ENCODE assay signal across 8 cellular contexts in genomic region chr14:100383727-100384158, GRCh38. TPM values are rescaled to one million over a fixed set of nuclear protein-coding genes. Genes with fewer than 3 reads are reported as not detected.
DNase-seq lines count a peak whose midpoint lies in the region; ATAC-seq and TF ChIP-seq lines count a peak whose summit lies in the region.

No MANE protein-coding gene starts in this region.

- H3K36me3 ChIP-seq in OCI-LY1 (ENCODE audit: insufficient read depth, low read length) (0 out of 2 replicates have a peak, but pooled peaks cover 5% of the 10 kb centered on the region), tibial nerve (peaks cover 0 to 28% (median 0%) of the 10 kb centered on the region in 3 donors)

- no peaks in the 10 kb centered on the region for H3K9me3 ChIP-seq in OCI-LY1 (ENCODE audit: low read length)
- no peaks in the 10 kb centered on the region for H3K9me3 ChIP-seq in tibial nerve

- DNase-seq in NCI-H510A treated with DMSO at 0.1 percent for 48 hours (lab: John Stamatoyannopoulos, UW), result peak; percentile 43
- no peak for DNase-seq in NCI-H510A (lab: John Stamatoyannopoulos, UW)
- peak; percentile 74 to 77 for DNase-seq in activated T-cell treated with anti-CD3 and anti-CD28 coated beads, Interleukin-2, amount 50 U/mL, for 48 hours
- peak; percentile 69 for DNase-seq in fibroblast of pulmonary artery (ENCODE audit: low read depth)
- peak; percentile 36 for DNase-seq in occipital lobe (lab: John Stamatoyannopoulos, UW)
- peak in 1 of 2 donors; percentile 29 for DNase-seq in tibial nerve (ENCODE audit: low spot score in 2 of 2)

- TF ChIP-seq EP300 in tibial nerve (IDR thresholded peaks at IDR 0.05), result no peak

- TF ChIP-seq CTCF in OCI-LY1 (IDR thresholded peaks at IDR 0.05; ENCODE audit: low read length), result peak; percentile 87
- peak; percentile 86 for TF ChIP-seq CTCF in fibroblast of pulmonary artery (IDR thresholded peaks at IDR 0.05; ENCODE audit: low read length, missing control alignments)
- TF ChIP-seq CTCF in tibial nerve (IDR thresholded peaks at IDR 0.05), result peak; percentile 66 to 81 (median 79)

- no peaks in the 10 kb centered on the region for H4K20me1 ChIP-seq in OCI-LY1 (ENCODE audit: insufficient read depth, low read length)

- H3K9me2 ChIP-seq in OCI-LY1 (ENCODE audit: low read depth, low read length), result no peaks in the 10 kb centered on the region

- H3K4me3 ChIP-seq in OCI-LY1 (ENCODE audit: low read depth, low read length, poor library complexity, severe bottlenecking) (no peak overlapping the region), fibroblast of pulmonary artery (replicated peaks; ENCODE audit: low read depth, low read length) (no peak overlapping the region), tibial nerve (no peak overlapping the region)

- H3K27me3 ChIP-seq in OCI-LY1 (ENCODE audit: insufficient read depth, low read length) (no peaks in the 10 kb centered on the region), tibial nerve (no peaks in the 10 kb centered on the region)

- no peaks in the 10 kb centered on the region for H3K79me2 ChIP-seq in OCI-LY1 (ENCODE audit: insufficient read depth, low read length)

- H3K4me1 ChIP-seq in OCI-LY1 (ENCODE audit: insufficient read depth, low read length, severe bottlenecking) (no peaks in the 10 kb centered on the region), tibial nerve (peaks cover 0 to 46% (median 3%) of the 10 kb centered on the region in 4 donors)

- no peak for TF ChIP-seq POLR2A in tibial nerve (IDR thresholded peaks at IDR 0.05)

- H3K9ac ChIP-seq in OCI-LY1 (ENCODE audit: low read length), result no peak overlapping the region

- peak; percentile 63 for ATAC-seq in HG03442 (IDR thresholded peaks at IDR 0.05; ENCODE audit: unreplicated experiment)

- H3K27ac ChIP-seq in OCI-LY1 (ENCODE audit: low read depth, low read length, poor library complexity, severe bottlenecking) (no peak overlapping the region), tibial nerve (no peak overlapping the region)

- 3 to 31% methylated on average over 4 to 10 of the region's 10 CpGs for WGBS in tibial nerve, 2 donors

- H3F3A ChIP-seq in OCI-LY1 (ENCODE audit: insufficient read depth, low read length), result no peaks in the 10 kb centered on the region

- H2AFZ ChIP-seq in OCI-LY1 (ENCODE audit: low read length), result no peak overlapping the region

- no peak overlapping the region for H3K4me2 ChIP-seq in OCI-LY1 (ENCODE audit: low read length)

RNA-seq across cellular contexts. Expression of gene WDR25, which starts 7.5 kb away (rescaled TPM):
- total RNA-seq in occipital lobe (16.5 TPM), tibial nerve (10 to 100 TPM; 10.7 to 22.1 (median 15.0) TPM)
